Comparison of ENCODE assay signal across 1 cellular context in the genomic region with DNA sequence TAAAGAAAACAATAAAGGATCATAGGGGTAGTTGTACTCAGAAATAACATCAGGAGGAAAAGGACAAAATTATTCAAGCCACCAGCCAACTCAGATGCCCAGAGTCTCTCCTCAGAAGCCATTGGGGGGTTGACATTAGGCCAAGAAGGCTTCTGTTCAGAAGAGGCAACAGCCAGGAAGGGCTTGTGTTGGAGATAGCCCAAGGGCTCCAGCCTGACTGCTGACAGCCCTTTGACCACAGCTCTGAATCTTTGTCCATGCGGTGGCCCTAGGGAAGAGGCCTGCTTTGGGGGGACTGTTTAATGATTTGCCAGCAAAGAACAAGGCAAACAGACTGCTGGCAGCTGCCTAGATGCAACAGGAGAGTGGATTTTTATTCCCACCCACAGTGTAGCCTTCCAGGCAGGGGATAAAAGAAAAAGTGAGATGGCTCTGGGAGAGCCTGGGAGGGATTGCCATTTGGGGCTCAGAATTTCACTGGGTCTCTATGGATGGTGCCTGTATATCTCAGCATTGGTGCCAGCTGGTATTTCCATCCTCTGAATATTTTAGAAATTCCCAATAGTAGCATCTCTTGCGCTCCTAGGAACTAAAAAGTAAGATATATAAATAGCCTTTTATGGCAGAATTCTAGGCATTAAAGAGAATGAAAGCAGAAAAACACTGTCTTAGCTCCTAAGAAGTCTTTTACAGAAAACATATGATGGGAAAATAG.
A peak's percentile ranks its signal among the peaks of the same experiment; 100 is the strongest.
TF ChIP-seq lines count a peak whose summit lies in the region.

No MANE protein-coding gene starts in this region.

TF ChIP-seq in HepG2, 621 proteins besides CTCF, POLR2A, EP300 and RAD21 (continued from another document and continues in another):
- TF ChIP-seq, protein P1, sequence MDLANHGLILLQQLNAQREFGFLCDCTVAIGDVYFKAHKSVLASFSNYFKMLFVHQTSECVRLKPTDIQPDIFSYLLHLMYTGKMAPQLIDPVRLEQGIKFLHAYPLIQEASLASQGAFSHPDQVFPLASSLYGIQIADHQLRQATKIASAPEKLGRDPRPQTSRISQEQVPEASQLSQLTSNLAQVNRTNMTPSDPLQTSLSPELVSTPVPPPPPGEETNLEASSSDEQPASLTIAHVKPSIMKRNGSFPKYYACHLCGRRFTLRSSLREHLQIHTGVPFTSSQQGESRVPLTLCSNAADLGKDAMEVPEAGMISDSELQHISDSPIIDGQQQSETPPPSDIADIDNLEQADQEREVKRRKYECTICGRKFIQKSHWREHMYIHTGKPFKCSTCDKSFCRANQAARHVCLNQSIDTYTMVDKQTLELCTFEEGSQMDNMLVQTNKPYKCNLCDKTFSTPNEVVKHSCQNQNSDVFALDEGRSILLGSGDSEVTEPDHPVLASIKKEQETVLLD (CRISPR knock-in tag; IDR thresholded peaks at IDR 0.05; ENCODE audit: low read depth) = no peak
- TF ChIP-seq, protein P2, sequence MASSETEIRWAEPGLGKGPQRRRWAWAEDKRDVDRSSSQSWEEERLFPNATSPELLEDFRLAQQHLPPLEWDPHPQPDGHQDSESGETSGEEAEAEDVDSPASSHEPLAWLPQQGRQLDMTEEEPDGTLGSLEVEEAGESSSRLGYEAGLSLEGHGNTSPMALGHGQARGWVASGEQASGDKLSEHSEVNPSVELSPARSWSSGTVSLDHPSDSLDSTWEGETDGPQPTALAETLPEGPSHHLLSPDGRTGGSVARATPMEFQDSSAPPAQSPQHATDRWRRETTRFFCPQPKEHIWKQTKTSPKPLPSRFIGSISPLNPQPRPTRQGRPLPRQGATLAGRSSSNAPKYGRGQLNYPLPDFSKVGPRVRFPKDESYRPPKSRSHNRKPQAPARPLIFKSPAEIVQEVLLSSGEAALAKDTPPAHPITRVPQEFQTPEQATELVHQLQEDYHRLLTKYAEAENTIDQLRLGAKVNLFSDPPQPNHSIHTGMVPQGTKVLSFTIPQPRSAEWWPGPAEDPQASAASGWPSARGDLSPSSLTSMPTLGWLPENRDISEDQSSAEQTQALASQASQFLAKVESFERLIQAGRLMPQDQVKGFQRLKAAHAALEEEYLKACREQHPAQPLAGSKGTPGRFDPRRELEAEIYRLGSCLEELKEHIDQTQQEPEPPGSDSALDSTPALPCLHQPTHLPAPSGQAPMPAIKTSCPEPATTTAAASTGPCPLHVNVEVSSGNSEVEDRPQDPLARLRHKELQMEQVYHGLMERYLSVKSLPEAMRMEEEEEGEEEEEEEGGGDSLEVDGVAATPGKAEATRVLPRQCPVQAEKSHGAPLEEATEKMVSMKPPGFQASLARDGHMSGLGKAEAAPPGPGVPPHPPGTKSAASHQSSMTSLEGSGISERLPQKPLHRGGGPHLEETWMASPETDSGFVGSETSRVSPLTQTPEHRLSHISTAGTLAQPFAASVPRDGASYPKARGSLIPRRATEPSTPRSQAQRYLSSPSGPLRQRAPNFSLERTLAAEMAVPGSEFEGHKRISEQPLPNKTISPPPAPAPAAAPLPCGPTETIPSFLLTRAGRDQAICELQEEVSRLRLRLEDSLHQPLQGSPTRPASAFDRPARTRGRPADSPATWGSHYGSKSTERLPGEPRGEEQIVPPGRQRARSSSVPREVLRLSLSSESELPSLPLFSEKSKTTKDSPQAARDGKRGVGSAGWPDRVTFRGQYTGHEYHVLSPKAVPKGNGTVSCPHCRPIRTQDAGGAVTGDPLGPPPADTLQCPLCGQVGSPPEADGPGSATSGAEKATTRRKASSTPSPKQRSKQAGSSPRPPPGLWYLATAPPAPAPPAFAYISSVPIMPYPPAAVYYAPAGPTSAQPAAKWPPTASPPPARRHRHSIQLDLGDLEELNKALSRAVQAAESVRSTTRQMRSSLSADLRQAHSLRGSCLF (CRISPR knock-in tag; IDR thresholded peaks at IDR 0.05; ENCODE audit: borderline replicate concordance) = 0 out of 2 replicates have a peak, but pooled peaks have one; percentile 42
- peak; percentile 38; the same call in 1 of the 2 replicates for TF ChIP-seq FOXK2 (IDR thresholded peaks at IDR 0.05)
- TF ChIP-seq, protein P3, sequence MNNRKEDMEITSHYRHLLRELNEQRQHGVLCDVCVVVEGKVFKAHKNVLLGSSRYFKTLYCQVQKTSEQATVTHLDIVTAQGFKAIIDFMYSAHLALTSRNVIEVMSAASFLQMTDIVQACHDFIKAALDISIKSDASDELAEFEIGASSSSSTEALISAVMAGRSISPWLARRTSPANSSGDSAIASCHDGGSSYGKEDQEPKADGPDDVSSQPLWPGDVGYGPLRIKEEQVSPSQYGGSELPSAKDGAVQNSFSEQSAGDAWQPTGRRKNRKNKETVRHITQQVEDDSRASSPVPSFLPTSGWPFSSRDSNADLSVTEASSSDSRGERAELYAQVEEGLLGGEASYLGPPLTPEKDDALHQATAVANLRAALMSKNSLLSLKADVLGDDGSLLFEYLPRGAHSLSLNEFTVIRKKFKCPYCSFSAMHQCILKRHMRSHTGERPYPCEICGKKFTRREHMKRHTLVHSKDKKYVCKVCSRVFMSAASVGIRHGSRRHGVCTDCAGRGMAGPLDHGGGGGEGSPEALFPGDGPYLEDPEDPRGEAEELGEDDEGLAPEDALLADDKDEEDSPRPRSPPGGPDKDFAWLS (CRISPR knock-in tag; IDR thresholded peaks at IDR 0.05; ENCODE audit: borderline replicate concordance) = no peak
- TF ChIP-seq ZMYM2 (CRISPR knock-in tag; IDR thresholded peaks at IDR 0.05) = no peak
- TF ChIP-seq ARID2 (CRISPR knock-in tag; IDR thresholded peaks at IDR 0.05; ENCODE audit: borderline replicate concordance) = no peak
- TF ChIP-seq, protein P4, sequence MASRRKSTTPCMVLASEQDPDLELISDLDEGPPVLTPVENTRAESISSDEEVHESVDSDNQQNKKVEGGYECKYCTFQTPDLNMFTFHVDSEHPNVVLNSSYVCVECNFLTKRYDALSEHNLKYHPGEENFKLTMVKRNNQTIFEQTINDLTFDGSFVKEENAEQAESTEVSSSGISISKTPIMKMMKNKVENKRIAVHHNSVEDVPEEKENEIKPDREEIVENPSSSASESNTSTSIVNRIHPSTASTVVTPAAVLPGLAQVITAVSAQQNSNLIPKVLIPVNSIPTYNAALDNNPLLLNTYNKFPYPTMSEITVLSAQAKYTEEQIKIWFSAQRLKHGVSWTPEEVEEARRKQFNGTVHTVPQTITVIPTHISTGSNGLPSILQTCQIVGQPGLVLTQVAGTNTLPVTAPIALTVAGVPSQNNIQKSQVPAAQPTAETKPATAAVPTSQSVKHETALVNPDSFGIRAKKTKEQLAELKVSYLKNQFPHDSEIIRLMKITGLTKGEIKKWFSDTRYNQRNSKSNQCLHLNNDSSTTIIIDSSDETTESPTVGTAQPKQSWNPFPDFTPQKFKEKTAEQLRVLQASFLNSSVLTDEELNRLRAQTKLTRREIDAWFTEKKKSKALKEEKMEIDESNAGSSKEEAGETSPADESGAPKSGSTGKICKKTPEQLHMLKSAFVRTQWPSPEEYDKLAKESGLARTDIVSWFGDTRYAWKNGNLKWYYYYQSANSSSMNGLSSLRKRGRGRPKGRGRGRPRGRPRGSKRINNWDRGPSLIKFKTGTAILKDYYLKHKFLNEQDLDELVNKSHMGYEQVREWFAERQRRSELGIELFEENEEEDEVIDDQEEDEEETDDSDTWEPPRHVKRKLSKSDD (CRISPR knock-in tag; IDR thresholded peaks at IDR 0.05; ENCODE audit: low read depth) = 0 out of 2 replicates have a peak, but pooled peaks have one; percentile 66
- TF ChIP-seq, protein P5, sequence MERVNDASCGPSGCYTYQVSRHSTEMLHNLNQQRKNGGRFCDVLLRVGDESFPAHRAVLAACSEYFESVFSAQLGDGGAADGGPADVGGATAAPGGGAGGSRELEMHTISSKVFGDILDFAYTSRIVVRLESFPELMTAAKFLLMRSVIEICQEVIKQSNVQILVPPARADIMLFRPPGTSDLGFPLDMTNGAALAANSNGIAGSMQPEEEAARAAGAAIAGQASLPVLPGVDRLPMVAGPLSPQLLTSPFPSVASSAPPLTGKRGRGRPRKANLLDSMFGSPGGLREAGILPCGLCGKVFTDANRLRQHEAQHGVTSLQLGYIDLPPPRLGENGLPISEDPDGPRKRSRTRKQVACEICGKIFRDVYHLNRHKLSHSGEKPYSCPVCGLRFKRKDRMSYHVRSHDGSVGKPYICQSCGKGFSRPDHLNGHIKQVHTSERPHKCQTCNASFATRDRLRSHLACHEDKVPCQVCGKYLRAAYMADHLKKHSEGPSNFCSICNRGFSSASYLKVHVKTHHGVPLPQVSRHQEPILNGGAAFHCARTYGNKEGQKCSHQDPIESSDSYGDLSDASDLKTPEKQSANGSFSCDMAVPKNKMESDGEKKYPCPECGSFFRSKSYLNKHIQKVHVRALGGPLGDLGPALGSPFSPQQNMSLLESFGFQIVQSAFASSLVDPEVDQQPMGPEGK (CRISPR knock-in tag; IDR thresholded peaks at IDR 0.05) = peak; percentile 86
- TF ChIP-seq MIER2 (CRISPR knock-in tag; IDR thresholded peaks at IDR 0.05) = no peak
- TF ChIP-seq ZNF543 (CRISPR knock-in tag; IDR thresholded peaks at IDR 0.05) = no peak; the same call in 1 of the 2 replicates
- TF ChIP-seq ZNF350 (CRISPR knock-in tag; IDR thresholded peaks at IDR 0.05; ENCODE audit: borderline replicate concordance, low read depth) = peak; percentile 94
- TF ChIP-seq ZZZ3 (CRISPR knock-in tag; IDR thresholded peaks at IDR 0.05; ENCODE audit: borderline replicate concordance) = no peak
- TF ChIP-seq ZC3H4 (CRISPR knock-in tag; IDR thresholded peaks at IDR 0.05; ENCODE audit: borderline replicate concordance) = no peak
- TF ChIP-seq, protein P6, sequence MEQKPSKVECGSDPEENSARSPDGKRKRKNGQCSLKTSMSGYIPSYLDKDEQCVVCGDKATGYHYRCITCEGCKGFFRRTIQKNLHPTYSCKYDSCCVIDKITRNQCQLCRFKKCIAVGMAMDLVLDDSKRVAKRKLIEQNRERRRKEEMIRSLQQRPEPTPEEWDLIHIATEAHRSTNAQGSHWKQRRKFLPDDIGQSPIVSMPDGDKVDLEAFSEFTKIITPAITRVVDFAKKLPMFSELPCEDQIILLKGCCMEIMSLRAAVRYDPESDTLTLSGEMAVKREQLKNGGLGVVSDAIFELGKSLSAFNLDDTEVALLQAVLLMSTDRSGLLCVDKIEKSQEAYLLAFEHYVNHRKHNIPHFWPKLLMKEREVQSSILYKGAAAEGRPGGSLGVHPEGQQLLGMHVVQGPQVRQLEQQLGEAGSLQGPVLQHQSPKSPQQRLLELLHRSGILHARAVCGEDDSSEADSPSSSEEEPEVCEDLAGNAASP (CRISPR knock-in tag; IDR thresholded peaks at IDR 0.05; ENCODE audit: borderline replicate concordance) = peak; percentile 88; the same call in 1 of the 2 replicates
- TF ChIP-seq HDAC1 (CRISPR knock-in tag; IDR thresholded peaks at IDR 0.05) = peak; percentile 98
- TF ChIP-seq, protein P7, sequence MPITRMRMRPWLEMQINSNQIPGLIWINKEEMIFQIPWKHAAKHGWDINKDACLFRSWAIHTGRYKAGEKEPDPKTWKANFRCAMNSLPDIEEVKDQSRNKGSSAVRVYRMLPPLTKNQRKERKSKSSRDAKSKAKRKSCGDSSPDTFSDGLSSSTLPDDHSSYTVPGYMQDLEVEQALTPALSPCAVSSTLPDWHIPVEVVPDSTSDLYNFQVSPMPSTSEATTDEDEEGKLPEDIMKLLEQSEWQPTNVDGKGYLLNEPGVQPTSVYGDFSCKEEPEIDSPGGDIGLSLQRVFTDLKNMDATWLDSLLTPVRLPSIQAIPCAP (CRISPR knock-in tag; IDR thresholded peaks at IDR 0.05; ENCODE audit: low read depth) = no peak
- peak; percentile 87 for TF ChIP-seq KMT2A (CRISPR knock-in tag; IDR thresholded peaks at IDR 0.05)
- TF ChIP-seq ZNF564 (CRISPR knock-in tag; IDR thresholded peaks at IDR 0.05) = peak; percentile 70; the same call in 1 of the 2 replicates
- TF ChIP-seq, protein P8, sequence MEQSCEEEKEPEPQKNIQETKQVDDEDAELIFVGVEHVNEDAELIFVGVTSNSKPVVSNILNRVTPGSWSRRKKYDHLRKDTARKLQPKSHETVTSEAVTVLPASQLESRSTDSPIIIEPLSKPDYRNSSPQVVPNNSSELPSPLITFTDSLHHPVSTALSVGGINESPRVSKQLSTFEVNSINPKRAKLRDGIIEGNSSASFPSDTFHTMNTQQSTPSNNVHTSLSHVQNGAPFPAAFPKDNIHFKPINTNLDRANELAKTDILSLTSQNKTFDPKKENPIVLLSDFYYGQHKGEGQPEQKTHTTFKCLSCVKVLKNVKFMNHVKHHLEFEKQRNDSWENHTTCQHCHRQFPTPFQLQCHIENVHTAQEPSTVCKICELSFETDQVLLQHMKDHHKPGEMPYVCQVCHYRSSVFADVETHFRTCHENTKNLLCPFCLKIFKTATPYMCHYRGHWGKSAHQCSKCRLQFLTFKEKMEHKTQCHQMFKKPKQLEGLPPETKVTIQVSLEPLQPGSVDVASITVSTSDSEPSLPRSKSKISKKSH (CRISPR knock-in tag; IDR thresholded peaks at IDR 0.05; ENCODE audit: borderline replicate concordance) = no peak
- no peak for TF ChIP-seq ADNP (CRISPR knock-in tag; IDR thresholded peaks at IDR 0.05)
- peak; percentile 66 for TF ChIP-seq ARNTL (CRISPR knock-in tag; IDR thresholded peaks at IDR 0.05)
- TF ChIP-seq YY1 (IDR thresholded peaks at IDR 0.05; ENCODE audit: insufficient read depth, insufficient replicate concordance, low read depth, low read length) = peak; percentile 82
- TF ChIP-seq, protein P9, sequence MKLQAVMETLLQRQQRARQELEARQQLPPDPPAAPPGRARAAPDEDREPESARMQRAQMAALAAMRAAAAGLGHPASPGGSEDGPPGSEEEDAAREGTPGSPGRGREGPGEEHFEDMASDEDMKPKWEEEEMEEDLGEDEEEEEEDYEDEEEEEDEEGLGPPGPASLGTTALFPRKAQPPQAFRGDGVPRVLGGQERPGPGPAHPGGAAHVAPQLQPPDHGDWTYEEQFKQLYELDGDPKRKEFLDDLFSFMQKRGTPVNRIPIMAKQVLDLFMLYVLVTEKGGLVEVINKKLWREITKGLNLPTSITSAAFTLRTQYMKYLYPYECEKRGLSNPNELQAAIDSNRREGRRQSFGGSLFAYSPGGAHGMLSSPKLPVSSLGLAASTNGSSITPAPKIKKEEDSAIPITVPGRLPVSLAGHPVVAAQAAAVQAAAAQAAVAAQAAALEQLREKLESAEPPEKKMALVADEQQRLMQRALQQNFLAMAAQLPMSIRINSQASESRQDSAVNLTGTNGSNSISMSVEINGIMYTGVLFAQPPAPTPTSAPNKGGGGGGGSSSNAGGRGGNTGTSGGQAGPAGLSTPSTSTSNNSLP (IDR thresholded peaks at IDR 0.05; ENCODE audit: low read depth, low read length) = peak; percentile 90
- TF ChIP-seq, protein P10, sequence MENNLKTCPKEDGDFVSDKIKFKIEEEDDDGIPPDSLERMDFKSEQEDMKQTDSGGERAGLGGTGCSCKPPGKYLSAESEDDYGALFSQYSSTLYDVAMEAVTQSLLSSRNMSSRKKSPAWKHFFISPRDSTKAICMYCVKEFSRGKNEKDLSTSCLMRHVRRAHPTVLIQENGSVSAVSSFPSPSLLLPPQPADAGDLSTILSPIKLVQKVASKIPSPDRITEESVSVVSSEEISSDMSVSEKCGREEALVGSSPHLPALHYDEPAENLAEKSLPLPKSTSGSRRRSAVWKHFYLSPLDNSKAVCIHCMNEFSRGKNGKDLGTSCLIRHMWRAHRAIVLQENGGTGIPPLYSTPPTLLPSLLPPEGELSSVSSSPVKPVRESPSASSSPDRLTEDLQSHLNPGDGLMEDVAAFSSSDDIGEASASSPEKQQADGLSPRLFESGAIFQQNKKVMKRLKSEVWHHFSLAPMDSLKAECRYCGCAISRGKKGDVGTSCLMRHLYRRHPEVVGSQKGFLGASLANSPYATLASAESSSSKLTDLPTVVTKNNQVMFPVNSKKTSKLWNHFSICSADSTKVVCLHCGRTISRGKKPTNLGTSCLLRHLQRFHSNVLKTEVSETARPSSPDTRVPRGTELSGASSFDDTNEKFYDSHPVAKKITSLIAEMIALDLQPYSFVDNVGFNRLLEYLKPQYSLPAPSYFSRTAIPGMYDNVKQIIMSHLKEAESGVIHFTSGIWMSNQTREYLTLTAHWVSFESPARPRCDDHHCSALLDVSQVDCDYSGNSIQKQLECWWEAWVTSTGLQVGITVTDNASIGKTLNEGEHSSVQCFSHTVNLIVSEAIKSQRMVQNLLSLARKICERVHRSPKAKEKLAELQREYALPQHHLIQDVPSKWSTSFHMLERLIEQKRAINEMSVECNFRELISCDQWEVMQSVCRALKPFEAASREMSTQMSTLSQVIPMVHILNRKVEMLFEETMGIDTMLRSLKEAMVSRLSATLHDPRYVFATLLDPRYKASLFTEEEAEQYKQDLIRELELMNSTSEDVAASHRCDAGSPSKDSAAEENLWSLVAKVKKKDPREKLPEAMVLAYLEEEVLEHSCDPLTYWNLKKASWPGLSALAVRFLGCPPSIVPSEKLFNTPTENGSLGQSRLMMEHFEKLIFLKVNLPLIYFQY (CRISPR knock-in tag; IDR thresholded peaks at IDR 0.05; ENCODE audit: borderline replicate concordance) = peak; percentile 86
